ENCODE assay signal across 1 cellular context in genomic region chr3:141729240-141729639, GRCh38.
TF ChIP-seq lines count a peak whose summit lies in the region.

No MANE protein-coding gene starts in this region.

TF ChIP-seq in H1, 55 proteins besides CTCF, POLR2A, EP300 and RAD21:
- TF ChIP-seq MAFK (IDR thresholded peaks at IDR 0.05; ENCODE audit: low read depth, low read length) (no peak), NANOG (IDR thresholded peaks at IDR 0.05; ENCODE audit: insufficient read depth, low read depth, low read length, poor library complexity, severe bottlenecking) (no peak), CTBP2 (IDR thresholded peaks at IDR 0.05; ENCODE audit: borderline replicate concordance, insufficient read depth, insufficient read length, low read length) (no peak), RNF2 (IDR thresholded peaks at IDR 0.05; ENCODE audit: borderline replicate concordance, low read depth, low read length, missing control alignments, poor library complexity, severe bottlenecking) (no peak)
